In the genomic region with DNA sequence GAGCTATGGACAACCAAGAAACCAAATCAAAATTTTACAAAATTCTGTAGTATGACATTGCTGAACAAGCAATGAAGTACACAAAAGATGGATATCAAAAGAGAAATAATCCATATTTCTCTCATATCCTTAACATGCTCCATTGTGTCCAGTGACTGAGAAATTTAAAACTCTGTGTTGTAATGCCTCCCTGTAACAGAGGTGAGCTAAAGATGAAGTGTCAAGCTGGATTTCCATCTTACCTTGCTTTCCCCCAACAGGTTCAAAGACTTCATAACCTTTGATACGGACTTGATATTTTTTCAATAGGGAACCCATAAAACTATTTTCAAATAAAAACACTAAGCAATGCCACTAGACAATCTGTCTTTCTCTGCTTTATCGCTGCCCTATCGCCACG, we compare ENCODE assay signal across 2 cellular contexts.
TF ChIP-seq lines count a peak whose summit lies in the region.

No MANE protein-coding gene starts in this region.

TF ChIP-seq in SK-N-SH, 30 proteins besides CTCF, POLR2A, EP300 and RAD21 (continued from another document):
- TF ChIP-seq, protein P1, sequence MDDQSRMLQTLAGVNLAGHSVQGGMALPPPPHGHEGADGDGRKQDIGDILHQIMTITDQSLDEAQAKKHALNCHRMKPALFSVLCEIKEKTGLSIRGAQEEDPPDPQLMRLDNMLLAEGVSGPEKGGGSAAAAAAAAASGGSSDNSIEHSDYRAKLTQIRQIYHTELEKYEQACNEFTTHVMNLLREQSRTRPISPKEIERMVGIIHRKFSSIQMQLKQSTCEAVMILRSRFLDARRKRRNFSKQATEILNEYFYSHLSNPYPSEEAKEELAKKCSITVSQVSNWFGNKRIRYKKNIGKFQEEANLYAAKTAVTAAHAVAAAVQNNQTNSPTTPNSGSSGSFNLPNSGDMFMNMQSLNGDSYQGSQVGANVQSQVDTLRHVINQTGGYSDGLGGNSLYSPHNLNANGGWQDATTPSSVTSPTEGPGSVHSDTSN (IDR thresholded peaks at IDR 0.05) = no peak
- no peak for TF ChIP-seq FOSL2 (IDR thresholded peaks at IDR 0.05; ENCODE audit: borderline replicate concordance, low read depth)
TF ChIP-seq in SK-N-SH: peak in this region for 0.

TF ChIP-seq in SK-N-SH treated with all-trans-retinoic acid at 6 μM for 48 hours, 23 proteins besides CTCF, POLR2A, EP300 and RAD21 (continued from another document):
- TF ChIP-seq, protein P2, sequence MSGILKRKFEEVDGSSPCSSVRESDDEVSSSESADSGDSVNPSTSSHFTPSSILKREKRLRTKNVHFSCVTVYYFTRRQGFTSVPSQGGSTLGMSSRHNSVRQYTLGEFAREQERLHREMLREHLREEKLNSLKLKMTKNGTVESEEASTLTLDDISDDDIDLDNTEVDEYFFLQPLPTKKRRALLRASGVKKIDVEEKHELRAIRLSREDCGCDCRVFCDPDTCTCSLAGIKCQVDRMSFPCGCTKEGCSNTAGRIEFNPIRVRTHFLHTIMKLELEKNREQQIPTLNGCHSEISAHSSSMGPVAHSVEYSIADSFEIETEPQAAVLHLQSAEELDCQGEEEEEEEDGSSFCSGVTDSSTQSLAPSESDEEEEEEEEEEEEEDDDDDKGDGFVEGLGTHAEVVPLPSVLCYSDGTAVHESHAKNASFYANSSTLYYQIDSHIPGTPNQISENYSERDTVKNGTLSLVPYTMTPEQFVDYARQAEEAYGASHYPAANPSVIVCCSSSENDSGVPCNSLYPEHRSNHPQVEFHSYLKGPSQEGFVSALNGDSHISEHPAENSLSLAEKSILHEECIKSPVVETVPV (CRISPR knock-in tag; IDR thresholded peaks at IDR 0.05) = no peak
- no peak for TF ChIP-seq ARNTL (CRISPR knock-in tag; IDR thresholded peaks at IDR 0.05; ENCODE audit: borderline replicate concordance, low read depth)
- TF ChIP-seq ESRRG (CRISPR knock-in tag; IDR thresholded peaks at IDR 0.05) = no peak
- no peak for TF ChIP-seq RARB (CRISPR knock-in tag; IDR thresholded peaks at IDR 0.05)
- no peak for TF ChIP-seq ISL1 (CRISPR knock-in tag; IDR thresholded peaks at IDR 0.05)
- no peak for TF ChIP-seq GLIS3 (CRISPR knock-in tag; IDR thresholded peaks at IDR 0.05)
- TF ChIP-seq BACH2 (CRISPR knock-in tag; IDR thresholded peaks at IDR 0.05; ENCODE audit: borderline replicate concordance) = no peak
- no peak for TF ChIP-seq ZFP3 (CRISPR knock-in tag; IDR thresholded peaks at IDR 0.05)
- TF ChIP-seq SNAI2 (CRISPR knock-in tag; IDR thresholded peaks at IDR 0.05) = no peak
- TF ChIP-seq, protein P3, sequence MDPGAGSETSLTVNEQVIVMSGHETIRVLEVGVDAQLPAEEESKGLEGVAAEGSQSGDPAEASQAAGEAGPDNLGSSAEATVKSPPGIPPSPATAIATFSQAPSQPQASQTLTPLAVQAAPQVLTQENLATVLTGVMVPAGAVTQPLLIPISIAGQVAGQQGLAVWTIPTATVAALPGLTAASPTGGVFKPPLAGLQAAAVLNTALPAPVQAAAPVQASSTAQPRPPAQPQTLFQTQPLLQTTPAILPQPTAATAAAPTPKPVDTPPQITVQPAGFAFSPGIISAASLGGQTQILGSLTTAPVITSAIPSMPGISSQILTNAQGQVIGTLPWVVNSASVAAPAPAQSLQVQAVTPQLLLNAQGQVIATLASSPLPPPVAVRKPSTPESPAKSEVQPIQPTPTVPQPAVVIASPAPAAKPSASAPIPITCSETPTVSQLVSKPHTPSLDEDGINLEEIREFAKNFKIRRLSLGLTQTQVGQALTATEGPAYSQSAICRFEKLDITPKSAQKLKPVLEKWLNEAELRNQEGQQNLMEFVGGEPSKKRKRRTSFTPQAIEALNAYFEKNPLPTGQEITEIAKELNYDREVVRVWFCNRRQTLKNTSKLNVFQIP (CRISPR knock-in tag; IDR thresholded peaks at IDR 0.05; ENCODE audit: borderline replicate concordance, low read depth) = no peak
- TF ChIP-seq, protein P4, sequence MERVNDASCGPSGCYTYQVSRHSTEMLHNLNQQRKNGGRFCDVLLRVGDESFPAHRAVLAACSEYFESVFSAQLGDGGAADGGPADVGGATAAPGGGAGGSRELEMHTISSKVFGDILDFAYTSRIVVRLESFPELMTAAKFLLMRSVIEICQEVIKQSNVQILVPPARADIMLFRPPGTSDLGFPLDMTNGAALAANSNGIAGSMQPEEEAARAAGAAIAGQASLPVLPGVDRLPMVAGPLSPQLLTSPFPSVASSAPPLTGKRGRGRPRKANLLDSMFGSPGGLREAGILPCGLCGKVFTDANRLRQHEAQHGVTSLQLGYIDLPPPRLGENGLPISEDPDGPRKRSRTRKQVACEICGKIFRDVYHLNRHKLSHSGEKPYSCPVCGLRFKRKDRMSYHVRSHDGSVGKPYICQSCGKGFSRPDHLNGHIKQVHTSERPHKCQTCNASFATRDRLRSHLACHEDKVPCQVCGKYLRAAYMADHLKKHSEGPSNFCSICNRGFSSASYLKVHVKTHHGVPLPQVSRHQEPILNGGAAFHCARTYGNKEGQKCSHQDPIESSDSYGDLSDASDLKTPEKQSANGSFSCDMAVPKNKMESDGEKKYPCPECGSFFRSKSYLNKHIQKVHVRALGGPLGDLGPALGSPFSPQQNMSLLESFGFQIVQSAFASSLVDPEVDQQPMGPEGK (CRISPR knock-in tag; IDR thresholded peaks at IDR 0.05; ENCODE audit: borderline replicate concordance) = no peak
- TF ChIP-seq CSDC2 (CRISPR knock-in tag; IDR thresholded peaks at IDR 0.05) = no peak
- TF ChIP-seq, protein P5, sequence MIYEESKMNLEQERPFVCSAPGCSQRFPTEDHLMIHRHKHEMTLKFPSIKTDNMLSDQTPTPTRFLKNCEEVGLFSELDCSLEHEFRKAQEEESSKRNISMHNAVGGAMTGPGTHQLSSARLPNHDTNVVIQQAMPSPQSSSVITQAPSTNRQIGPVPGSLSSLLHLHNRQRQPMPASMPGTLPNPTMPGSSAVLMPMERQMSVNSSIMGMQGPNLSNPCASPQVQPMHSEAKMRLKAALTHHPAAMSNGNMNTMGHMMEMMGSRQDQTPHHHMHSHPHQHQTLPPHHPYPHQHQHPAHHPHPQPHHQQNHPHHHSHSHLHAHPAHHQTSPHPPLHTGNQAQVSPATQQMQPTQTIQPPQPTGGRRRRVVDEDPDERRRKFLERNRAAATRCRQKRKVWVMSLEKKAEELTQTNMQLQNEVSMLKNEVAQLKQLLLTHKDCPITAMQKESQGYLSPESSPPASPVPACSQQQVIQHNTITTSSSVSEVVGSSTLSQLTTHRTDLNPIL (CRISPR knock-in tag; IDR thresholded peaks at IDR 0.05; ENCODE audit: low read depth) = no peak
- TF ChIP-seq ZNF8 (CRISPR knock-in tag; IDR thresholded peaks at IDR 0.05) = no peak
- no peak for TF ChIP-seq PPARA (CRISPR knock-in tag; IDR thresholded peaks at IDR 0.05; ENCODE audit: borderline replicate concordance)
TF ChIP-seq in SK-N-SH treated with all-trans-retinoic acid at 6 μM for 48 hours: peak in this region for 0.
